33 cellular contexts compared by ENCODE assay signal in genomic region chr3:13812039-13812438, GRCh38.
DNase-seq lines count a peak whose midpoint lies in the region; ATAC-seq, FAIRE-seq and TF ChIP-seq lines count a peak whose summit lies in the region.
"Had no signal": no experiment of that assay in that cellular context is flagged by ENCODE, and none has a peak within 500 bp of the region (broad histone marks: within the 10 kb centered on the region; RNA-seq: fewer than 3 reads in every experiment).

No MANE protein-coding gene starts in this region.

- H3K27ac Mint-ChIP-seq in activated CD8-positive, alpha-beta T cell treated with anti-CD3 and anti-CD28 coated beads, Interleukin-2, amount 10 ng/mL, durations not matched to agents 7 days and 5 days, result no peak overlapping the region
- H3K27ac Mint-ChIP-seq in activated CD8-positive, alpha-beta T cell treated with anti-CD3 and anti-CD28 coated beads for 36 hours, result no peak overlapping the region
- H3K27ac Mint-ChIP-seq: activated naive CD4-positive, alpha-beta T cell treated with anti-CD3 and anti-CD28 coated beads, Interleukin-2, amount 50 U/mL, for 72 hours; B cell; CD8-positive, alpha-beta memory T cell; natural killer cell treated with Interleukin-12 subunit alpha and Interleukin-12 subunit beta and Interleukin-15 and Interleukin-18, amount 100 ng/mL, for 72 hours; stimulated activated naive CD8-positive, alpha-beta T cell treated with anti-CD3 and anti-CD28 coated beads, Interleukin-15, amount 100 ng/mL, for 72 hours; T-cell had no signal

- H3K4me3 Mint-ChIP-seq in activated CD8-positive, alpha-beta T cell treated with anti-CD3 and anti-CD28 coated beads, Interleukin-2, amount 10 ng/mL, durations not matched to agents 7 days and 5 days, result no peak overlapping the region
- H3K4me3 Mint-ChIP-seq in activated CD8-positive, alpha-beta T cell treated with anti-CD3 and anti-CD28 coated beads for 36 hours, result no peak overlapping the region
- H3K4me3 Mint-ChIP-seq: B cell; CD8-positive, alpha-beta memory T cell; natural killer cell treated with Interleukin-12 subunit alpha and Interleukin-12 subunit beta and Interleukin-15 and Interleukin-18, amount 100 ng/mL, for 72 hours; stimulated activated naive CD8-positive, alpha-beta T cell treated with anti-CD3 and anti-CD28 coated beads, Interleukin-15, amount 100 ng/mL, for 72 hours; T-cell had no signal

- H3K36me3 Mint-ChIP-seq in activated CD8-positive, alpha-beta T cell treated with anti-CD3 and anti-CD28 coated beads, Interleukin-2, amount 10 ng/mL, durations not matched to agents 7 days and 5 days (ENCODE audit: low read depth), result peaks cover 9% of the 10 kb centered on the region
- peaks cover 12% of the 10 kb centered on the region for H3K36me3 Mint-ChIP-seq in activated CD8-positive, alpha-beta T cell treated with anti-CD3 and anti-CD28 coated beads for 36 hours (ENCODE audit: low read depth)

- no peaks in the 10 kb centered on the region for H3K36me3 ChIP-seq in K562 (ENCODE audit: control insufficient read depth, insufficient read depth, low read length)
- no peaks in the 10 kb centered on the region for H3K36me3 ChIP-seq in small intestine (ENCODE audit: control insufficient read depth in 2 of 2, insufficient read depth in 2 of 2, low read length in 2 of 2)
- H3K36me3 ChIP-seq: esophagus muscularis mucosa, heart right ventricle, pancreas, right lobe of liver, tibial artery, vagina, WERI-Rb-1 had no signal

- no peak overlapping the region for H3K9ac ChIP-seq in K562 (ENCODE audit: insufficient read depth in 1 of 2, low read depth in 2 of 2, low read length in 2 of 2)

- peak; percentile 29 for DNase-seq in G401 (ENCODE audit: low spot score)
- no peak for DNase-seq in K562 (ENCODE audit: extremely low read depth in 1 of 4, low spot score in 3 of 4)
- peak in 43 of 51 donors; percentile 17 to 84 (median 63) for DNase-seq in hypothalamus (lab: John Stamatoyannopoulos, UW)
- DNase-seq in posterior vena cava (ENCODE audit: low spot score), result peak; percentile 66
- no peak for DNase-seq in left colon
- DNase-seq in activated CD8-positive, alpha-beta T cell treated with anti-CD3 and anti-CD28 coated beads, Interleukin-2, amount 10 ng/mL, durations not matched to agents 7 days and 5 days, result no peak
- DNase-seq in small intestine, result no peak
- DNase-seq in activated CD8-positive, alpha-beta T cell treated with anti-CD3 and anti-CD28 coated beads for 36 hours, result no peak
- DNase-seq: activated CD4-positive, alpha-beta T cell treated with anti-CD3 and anti-CD28 coated beads for 4 hours; activated CD8-positive, alpha-beta memory T cell treated with anti-CD3 and anti-CD28 coated beads for 24 hours; activated effector memory CD4-positive, alpha-beta T cell treated with Interleukin-2 at 50 U/mL for 16 hours; activated T-cell treated with anti-CD3 and anti-CD28 coated beads for 4 hours; CD8-positive, alpha-beta memory T cell; foreskin fibroblast; heart right ventricle; NCI-H82; pancreas; right lobe of liver; stimulated activated CD4-positive, alpha-beta T cell treated with anti-CD3 and anti-CD28 coated beads, Interleukin-12 subunit alpha, Interleukin-12 subunit beta, amount 100 ng/mL, for 4 hours; stimulated activated CD4-positive, alpha-beta T cell treated with anti-CD3 and anti-CD28 coated beads, Interleukin-2, amount 100 ng/mL, for 48 hours; stimulated activated naive CD8-positive, alpha-beta T cell treated with anti-CD3 and anti-CD28 coated beads, Interleukin-15, amount 100 ng/mL, for 72 hours; T-cell; tibial artery; WERI-Rb-1 had no signal

- H3K27ac ChIP-seq in K562 (ENCODE audit: extremely low read depth, low read depth, low read length) (no peak overlapping the region), small intestine (ENCODE audit: low read depth in 1 of 2, low read length in 1 of 2) (no peak overlapping the region)
- H3K27ac ChIP-seq: coronary artery, esophagus muscularis mucosa, heart right ventricle, pancreas, right lobe of liver, tibial artery, vagina, WERI-Rb-1 had no signal

- H3K9me3 ChIP-seq in K562 (replicated peaks; ENCODE audit: control insufficient read depth, insufficient read depth, low read depth, low read length) (peaks cover 18% of the 10 kb centered on the region), small intestine (ENCODE audit: control insufficient read depth, low read depth) (peaks cover 12% of the 10 kb centered on the region)

- peaks cover 24% of the 10 kb centered on the region for H3K9me3 Mint-ChIP-seq in activated CD8-positive, alpha-beta T cell treated with anti-CD3 and anti-CD28 coated beads, Interleukin-2, amount 10 ng/mL, durations not matched to agents 7 days and 5 days (ENCODE audit: insufficient read depth)
- peaks cover 35% of the 10 kb centered on the region for H3K9me3 Mint-ChIP-seq in activated CD8-positive, alpha-beta T cell treated with anti-CD3 and anti-CD28 coated beads for 36 hours

- ATAC-seq in K562, result no peak
- ATAC-seq in left colon, result no peak
- no peak for ATAC-seq in activated CD8-positive, alpha-beta T cell treated with anti-CD3 and anti-CD28 coated beads, Interleukin-2, amount 10 ng/mL, durations not matched to agents 7 days and 5 days
- no peak for ATAC-seq in activated CD8-positive, alpha-beta T cell treated with anti-CD3 and anti-CD28 coated beads for 36 hours
- ATAC-seq: activated naive CD4-positive, alpha-beta T cell treated with anti-CD3 and anti-CD28 coated beads, Interleukin-2, amount 50 U/mL, for 72 hours; heart right ventricle; pancreas; right lobe of liver; stimulated activated naive CD8-positive, alpha-beta T cell treated with anti-CD3 and anti-CD28 coated beads, Interleukin-15, amount 100 ng/mL, for 72 hours; T-cell had no signal

- FAIRE-seq in K562 (lab: Jason Lieb, UNC) (no peak), small intestine (lab: Jason Lieb, UNC) (no peak)
- FAIRE-seq: GM18507, GM19239, H1, pancreas had no signal

- no peak overlapping the region for H3K4me2 ChIP-seq in K562 (ENCODE audit: insufficient read depth, low read length)

- CTCF ChIA-PET in K562 (lab: Yijun Ruan, JAX; ENCODE audit: low intra/inter-chr PET ratio), result no interaction called here
- CTCF ChIA-PET in activated CD8-positive, alpha-beta T cell treated with anti-CD3 and anti-CD28 coated beads, Interleukin-2, amount 10 ng/mL, durations not matched to agents 7 days and 5 days (lab: Charles Lee), result no interaction called here
- CTCF ChIA-PET in activated CD8-positive, alpha-beta T cell treated with anti-CD3 and anti-CD28 coated beads for 36 hours (lab: Charles Lee), result no interaction called here

- WGBS in K562 (ENCODE audit: insufficient coverage, low coverage, missing lambda C conversion rate), result 1% methylated on average over 10 of the region's 10 CpGs
- 54 to 61% (median 59%) methylated on average over 8 to 10 of the region's 10 CpGs for WGBS in small intestine, 3 donors

- H3K27me3 ChIP-seq in K562 (ENCODE audit: control insufficient read depth in 2 of 2, insufficient read depth in 2 of 2, low read length in 2 of 2) (0 out of 5 replicates have a peak, but pooled peaks cover 0 to 6% of the 10 kb centered on the region in 2 experiments), small intestine (ENCODE audit: control insufficient read depth in 2 of 2, insufficient read depth in 2 of 2, low read length in 2 of 2) (no peaks in the 10 kb centered on the region)
- H3K27me3 ChIP-seq: esophagus muscularis mucosa, pancreas, right lobe of liver, vagina had no signal

- TF ChIP-seq CTCF in K562 (IDR thresholded peaks at IDR 0.05 in 2 of 3, conservative IDR thresholded peaks at IDR 0.05 in 1 of 3; ENCODE audit: insufficient read depth in 2 of 3, low read depth in 1 of 3, low read length in 3 of 3), result no peak
- TF ChIP-seq CTCF in activated CD8-positive, alpha-beta T cell treated with anti-CD3 and anti-CD28 coated beads for 36 hours (IDR thresholded peaks at IDR 0.05), result no peak

- in situ Hi-C loops in G401 (cut with HindIII; ENCODE audit: low sequenced_read_pairs) (no loop called here), K562 (cut with MboI) (no loop called here)

- no peaks in the 10 kb centered on the region for H4K20me1 ChIP-seq in K562 (replicated peaks; ENCODE audit: control insufficient read depth, insufficient read depth, low read length)

- no peaks in the 10 kb centered on the region for H3K27me3 Mint-ChIP-seq in activated CD8-positive, alpha-beta T cell treated with anti-CD3 and anti-CD28 coated beads, Interleukin-2, amount 10 ng/mL, durations not matched to agents 7 days and 5 days (ENCODE audit: low read depth)
- H3K27me3 Mint-ChIP-seq in activated CD8-positive, alpha-beta T cell treated with anti-CD3 and anti-CD28 coated beads for 36 hours, result no peaks in the 10 kb centered on the region
- H3K27me3 Mint-ChIP-seq: stimulated activated naive CD8-positive, alpha-beta T cell treated with anti-CD3 and anti-CD28 coated beads, Interleukin-15, amount 100 ng/mL, for 72 hours had no signal

- no peaks in the 10 kb centered on the region for H3K9me1 ChIP-seq in K562 (ENCODE audit: control insufficient read depth, insufficient read depth, low read length)

- no peak for TF ChIP-seq EP300 in K562 (IDR thresholded peaks at IDR 0.05; ENCODE audit: low read length)

- H2AFZ ChIP-seq in K562 (ENCODE audit: low read depth, low read length), result no peak overlapping the region

- POLR2A ChIA-PET in K562 (lab: Yijun Ruan, JAX), result no interaction called here
- POLR2A ChIA-PET in activated CD8-positive, alpha-beta T cell treated with anti-CD3 and anti-CD28 coated beads, Interleukin-2, amount 10 ng/mL, durations not matched to agents 7 days and 5 days (lab: Charles Lee), result no interaction called here
- POLR2A ChIA-PET in activated CD8-positive, alpha-beta T cell treated with anti-CD3 and anti-CD28 coated beads for 36 hours (lab: Charles Lee), result no interaction called here

- H3K79me2 ChIP-seq in K562 (ENCODE audit: control insufficient read depth, insufficient read depth, low read length), result no peaks in the 10 kb centered on the region

- no peaks in the 10 kb centered on the region for H3K4me1 Mint-ChIP-seq in activated CD8-positive, alpha-beta T cell treated with anti-CD3 and anti-CD28 coated beads, Interleukin-2, amount 10 ng/mL, durations not matched to agents 7 days and 5 days (ENCODE audit: low read depth)
- no peaks in the 10 kb centered on the region for H3K4me1 Mint-ChIP-seq in activated CD8-positive, alpha-beta T cell treated with anti-CD3 and anti-CD28 coated beads for 36 hours (ENCODE audit: low read depth)
- H3K4me1 Mint-ChIP-seq: B cell; CD8-positive, alpha-beta memory T cell; stimulated activated naive CD8-positive, alpha-beta T cell treated with anti-CD3 and anti-CD28 coated beads, Interleukin-15, amount 100 ng/mL, for 72 hours; T-cell had no signal

- no peak for TF ChIP-seq POLR2A in K562 (conservative IDR thresholded peaks at IDR 0.05)

- H3K4me3 ChIP-seq in K562 (no peak overlapping the region), small intestine (ENCODE audit: low read depth in 1 of 2, low read length in 2 of 2) (no peak overlapping the region)
- H3K4me3 ChIP-seq: coronary artery, esophagus muscularis mucosa, heart right ventricle, pancreas, right lobe of liver, tibial artery, vagina had no signal

- TF ChIP-seq RAD21 in K562 (CRISPR knock-in tag; conservative IDR thresholded peaks at IDR 0.05 in 1 of 2, IDR thresholded peaks at IDR 0.05 in 1 of 2), result no peak

- H3K4me1 ChIP-seq in K562 (replicated peaks in 1 of 2; ENCODE audit: control insufficient read depth in 2 of 2, insufficient read depth in 2 of 2, low read length in 2 of 2) (no peaks in the 10 kb centered on the region), small intestine (ENCODE audit: control insufficient read depth in 2 of 2, insufficient read depth in 1 of 2, low read depth in 1 of 2, low read length in 1 of 2) (no peaks in the 10 kb centered on the region)
- H3K4me1 ChIP-seq: esophagus muscularis mucosa, heart right ventricle, pancreas, right lobe of liver, tibial artery, vagina had no signal

- intact Hi-C loops in K562 (cut with micrococcal nuclease) (no loop called here), posterior vena cava (cut with DNase I) (no loop called here), left colon (cut with DNase I, micrococcal nuclease) (no loop called here)
- intact Hi-C loops in activated CD8-positive, alpha-beta T cell treated with anti-CD3 and anti-CD28 coated beads for 36 hours (cut with micrococcal nuclease), result no loop called here

- BruUV-seq in K562 (replicated peaks; lab: Mats Ljungman, UMichigan), result no TSS peak

Comparison
In these comparisons a context has a peak if more than half of its experiments do, and no peak if none do; other contexts are left out.
1. DNase-seq: peak in G401 (single experiment), hypothalamus (43 of 51) and posterior vena cava (single experiment); none in K562 (0 of 4), left colon (0 of 2), activated CD8-positive, alpha-beta T cell treated with anti-CD3 and anti-CD28 coated beads, Interleukin-2, amount 10 ng/mL, durations not matched to agents 7 days and 5 days (single experiment), small intestine (single experiment) and activated CD8-positive, alpha-beta T cell treated with anti-CD3 and anti-CD28 coated beads for 36 hours (single experiment).